8 cellular contexts compared by ENCODE assay signal in genomic region chr1:45013551-45014209, GRCh38. TPM values are rescaled to one million over a fixed set of nuclear protein-coding genes. Genes with fewer than 3 reads are reported as not detected.
DNase-seq lines count a peak whose midpoint lies in the region; TF ChIP-seq lines count a peak whose summit lies in the region.

No MANE protein-coding gene starts in this region.

- POLR2A ChIA-PET in activated CD4-positive, alpha-beta memory T cell treated with anti-CD3 and anti-CD28 coated beads for 36 hours (lab: Charles Lee): interaction anchor here (1.0 to 1.7 kb wide), 4 partner anchors 17 to 292 kb away, joined by 3 to 8 read pairs (median 4); no protein-coding TSS in a partner anchor

- peaks cover 31% of the 10 kb centered on the region for H3K79me2 ChIP-seq in hepatocyte

- peaks cover 3% of the 10 kb centered on the region for H4K20me1 ChIP-seq in hepatocyte (ENCODE audit: insufficient read depth, poor library complexity, severe bottlenecking)

- H3K9ac ChIP-seq in stomach smooth muscle (ENCODE audit: low read length in 2 of 2): no peak overlapping the region

- CTCF ChIA-PET in activated naive CD4-positive, alpha-beta T cell treated with anti-CD3 and anti-CD28 coated beads for 36 hours (lab: Charles Lee): interaction anchor here (0.6 to 5.6 kb wide), 28 partner anchors 9 to 482 kb away, joined by 3 to 124 read pairs (median 4); partner anchors contain the start of genes EIF2B3, MUTYH and TOE1
- CTCF ChIA-PET in activated CD4-positive, alpha-beta memory T cell treated with anti-CD3 and anti-CD28 coated beads for 36 hours (lab: Charles Lee): interaction anchor here (0.6 to 5.7 kb wide), 24 partner anchors 14 to 506 kb away, joined by 3 to 259 read pairs (median 5); partner anchors contain the start of genes EIF2B3, MUTYH, TESK2 and TOE1

- H3K4me1 Mint-ChIP-seq in activated naive CD4-positive, alpha-beta T cell treated with anti-CD3 and anti-CD28 coated beads for 36 hours (ENCODE audit: low read depth): peaks cover 36% of the 10 kb centered on the region
- peaks cover 44% of the 10 kb centered on the region for H3K4me1 Mint-ChIP-seq in activated CD4-positive, alpha-beta memory T cell treated with anti-CD3 and anti-CD28 coated beads for 36 hours (ENCODE audit: low read depth)

- WGBS in hepatocyte (ENCODE audit: low lambda C conversion rate, missing lambda C conversion rate): 87% methylated on average over 12 of the region's 12 CpGs
- WGBS in lower leg skin, 2 donors: 73 to 78% methylated on average over 12 of the region's 12 CpGs

- H3K36me3 ChIP-seq in hepatocyte (replicated peaks; ENCODE audit: insufficient read depth, low read depth): no peaks in the 10 kb centered on the region
- H3K36me3 ChIP-seq in stomach smooth muscle (ENCODE audit: control insufficient read depth in 2 of 2, insufficient read depth in 2 of 2, low read length in 2 of 2): peaks cover 13 to 18% of the 10 kb centered on the region in 2 donors

- H3K27ac Mint-ChIP-seq in activated naive CD4-positive, alpha-beta T cell treated with anti-CD3 and anti-CD28 coated beads for 36 hours: peak overlapping the region; percentile 27
- no peak overlapping the region for H3K27ac Mint-ChIP-seq in activated CD4-positive, alpha-beta memory T cell treated with anti-CD3 and anti-CD28 coated beads for 36 hours

- H3K4me3 ChIP-seq in hepatocyte (no peak overlapping the region), stomach smooth muscle (ENCODE audit: low read length in 2 of 2) (no peak overlapping the region), lower leg skin (ENCODE audit: low read depth, poor library complexity, severe bottlenecking) (no peak overlapping the region)

- H3K27me3 Mint-ChIP-seq in activated naive CD4-positive, alpha-beta T cell treated with anti-CD3 and anti-CD28 coated beads for 36 hours (ENCODE audit: low read depth): no peaks in the 10 kb centered on the region
- no peaks in the 10 kb centered on the region for H3K27me3 Mint-ChIP-seq in activated CD4-positive, alpha-beta memory T cell treated with anti-CD3 and anti-CD28 coated beads for 36 hours

- H3K4me1 ChIP-seq in hepatocyte (ENCODE audit: insufficient read depth) (peaks cover 16% of the 10 kb centered on the region), stomach smooth muscle (ENCODE audit: control insufficient read depth, insufficient read depth, low read length) (peaks cover 55% of the 10 kb centered on the region)

- TF ChIP-seq POLR2A in lower leg skin (IDR thresholded peaks at IDR 0.05): no peak

- intact Hi-C loops in activated naive CD4-positive, alpha-beta T cell treated with anti-CD3 and anti-CD28 coated beads for 36 hours (cut with micrococcal nuclease): loop anchor here (1.0 to 5.0 kb wide), 5 partner anchors 193 to 569 kb away; partner anchors contain the start of genes NASP and ZSWIM5
- intact Hi-C loops in activated CD4-positive, alpha-beta memory T cell treated with anti-CD3 and anti-CD28 coated beads for 36 hours (cut with micrococcal nuclease): loop anchor here (1.0 to 10.0 kb wide), 8 partner anchors 177 to 739 kb away; partner anchors contain the start of genes ARMH1, BTBD19, DYNLT4 and IPP
- intact Hi-C loops in lower leg skin (cut with DNase I; ENCODE audit: low total_unique reads): loop anchor here (5.0 to 10.0 kb wide), 2 partner anchors 289 to 561 kb away; no protein-coding TSS in a partner anchor

- no peak overlapping the region for H2AFZ ChIP-seq in hepatocyte

- peak overlapping the region; percentile 81 for H3K4me3 Mint-ChIP-seq in activated naive CD4-positive, alpha-beta T cell treated with anti-CD3 and anti-CD28 coated beads for 36 hours
- H3K4me3 Mint-ChIP-seq in activated CD4-positive, alpha-beta memory T cell treated with anti-CD3 and anti-CD28 coated beads for 36 hours: peak overlapping the region; percentile 25

- peaks cover 6% of the 10 kb centered on the region for H3K36me3 Mint-ChIP-seq in activated naive CD4-positive, alpha-beta T cell treated with anti-CD3 and anti-CD28 coated beads for 36 hours (ENCODE audit: low read depth)
- H3K36me3 Mint-ChIP-seq in activated CD4-positive, alpha-beta memory T cell treated with anti-CD3 and anti-CD28 coated beads for 36 hours: peaks cover 11% of the 10 kb centered on the region

- H3K9me3 Mint-ChIP-seq in activated naive CD4-positive, alpha-beta T cell treated with anti-CD3 and anti-CD28 coated beads for 36 hours: no peaks in the 10 kb centered on the region
- no peaks in the 10 kb centered on the region for H3K9me3 Mint-ChIP-seq in activated CD4-positive, alpha-beta memory T cell treated with anti-CD3 and anti-CD28 coated beads for 36 hours

- H3K27me3 ChIP-seq in hepatocyte (no peaks in the 10 kb centered on the region), stomach smooth muscle (ENCODE audit: control insufficient read depth in 1 of 2, insufficient read depth in 2 of 2, low read length in 2 of 2) (no peaks in the 10 kb centered on the region)

- no peaks in the 10 kb centered on the region for H3K9me2 ChIP-seq in hepatocyte (replicated peaks; ENCODE audit: insufficient read depth)

- peak overlapping the region; percentile 87 for H3K4me2 ChIP-seq in hepatocyte

- TF ChIP-seq CTCF in hepatocyte (IDR thresholded peaks at IDR 0.05; ENCODE audit: poor library complexity) (no peak), lower leg skin (IDR thresholded peaks at IDR 0.05) (no peak)

- H3K9me3 ChIP-seq in hepatocyte (ENCODE audit: low read depth) (no peaks in the 10 kb centered on the region), stomach smooth muscle (ENCODE audit: control insufficient read depth in 2 of 2, low read length in 2 of 2) (no peaks in the 10 kb centered on the region)

- H3K27ac ChIP-seq in hepatocyte (no peak overlapping the region), stomach smooth muscle (ENCODE audit: low read length) (peak overlapping the region; percentile 91)

- DNase-seq in activated naive CD4-positive, alpha-beta T cell treated with anti-CD3 and anti-CD28 coated beads for 36 hours: no peak
- DNase-seq in activated naive CD4-positive, alpha-beta T cell treated with anti-CD3 and anti-CD28 coated beads, Interleukin-2, amount 50 U/mL, for 16 hours: no peak
- no peak for DNase-seq in activated CD4-positive, alpha-beta memory T cell treated with anti-CD3 and anti-CD28 coated beads for 36 hours
- DNase-seq in hepatocyte (ENCODE audit: low spot score) (no peak), AML-193 (lab: John Stamatoyannopoulos, UW) (no peak), HK-2 (ENCODE audit: unreplicated experiment) (no peak), lower leg skin (ENCODE audit: low spot score in 2 of 2) (no peak)

RNA-seq across cellular contexts. Expression of gene UROD, which starts 1.6 kb away (rescaled TPM):
- total RNA-seq in activated naive CD4-positive, alpha-beta T cell treated with anti-CD3 and anti-CD28 coated beads for 36 hours: 100 to 1,000 TPM; 117 to 126 TPM
- total RNA-seq in activated CD4-positive, alpha-beta memory T cell treated with anti-CD3 and anti-CD28 coated beads for 36 hours: 100 to 1,000 TPM; 105 to 106 TPM
- total RNA-seq in hepatocyte: 77.1 and 91.8 TPM in 2 replicates
- polyA plus RNA-seq in hepatocyte: 152 and 167 TPM in 2 replicates
- 10 to 100 TPM; 26.6 to 59.0 (median 45.8) TPM for total RNA-seq in lower leg skin

RNA-seq across cellular contexts. Expression of gene HECTD3, which starts 2.6 kb away (rescaled TPM):
- 10 to 100 TPM; 14.3 to 16.9 TPM for total RNA-seq in activated naive CD4-positive, alpha-beta T cell treated with anti-CD3 and anti-CD28 coated beads for 36 hours
- total RNA-seq in activated CD4-positive, alpha-beta memory T cell treated with anti-CD3 and anti-CD28 coated beads for 36 hours: 10 to 100 TPM; 23.7 to 25.0 TPM
- total RNA-seq in hepatocyte (27.1 and 27.6 TPM in 2 replicates), lower leg skin (10 to 100 TPM; 40.3 to 97.5 (median 48.1) TPM)
- 39.1 and 39.3 TPM in 2 replicates for polyA plus RNA-seq in hepatocyte

RNA-seq across cellular contexts. Expression of gene EIF2B3, which starts 27.3 kb away (rescaled TPM):
- total RNA-seq in activated naive CD4-positive, alpha-beta T cell treated with anti-CD3 and anti-CD28 coated beads for 36 hours: 10 to 100 TPM; 43.5 to 48.3 TPM
- 10 to 100 TPM; 41.9 to 44.8 TPM for total RNA-seq in activated CD4-positive, alpha-beta memory T cell treated with anti-CD3 and anti-CD28 coated beads for 36 hours
- total RNA-seq in hepatocyte (11.8 and 17.8 TPM in 2 replicates), lower leg skin (10 to 100 TPM; 12.8 to 19.4 (median 16.1) TPM)
- polyA plus RNA-seq in hepatocyte: 17.3 and 18.4 TPM in 2 replicates
